17 cellular contexts compared by ENCODE assay signal in the genomic region with DNA sequence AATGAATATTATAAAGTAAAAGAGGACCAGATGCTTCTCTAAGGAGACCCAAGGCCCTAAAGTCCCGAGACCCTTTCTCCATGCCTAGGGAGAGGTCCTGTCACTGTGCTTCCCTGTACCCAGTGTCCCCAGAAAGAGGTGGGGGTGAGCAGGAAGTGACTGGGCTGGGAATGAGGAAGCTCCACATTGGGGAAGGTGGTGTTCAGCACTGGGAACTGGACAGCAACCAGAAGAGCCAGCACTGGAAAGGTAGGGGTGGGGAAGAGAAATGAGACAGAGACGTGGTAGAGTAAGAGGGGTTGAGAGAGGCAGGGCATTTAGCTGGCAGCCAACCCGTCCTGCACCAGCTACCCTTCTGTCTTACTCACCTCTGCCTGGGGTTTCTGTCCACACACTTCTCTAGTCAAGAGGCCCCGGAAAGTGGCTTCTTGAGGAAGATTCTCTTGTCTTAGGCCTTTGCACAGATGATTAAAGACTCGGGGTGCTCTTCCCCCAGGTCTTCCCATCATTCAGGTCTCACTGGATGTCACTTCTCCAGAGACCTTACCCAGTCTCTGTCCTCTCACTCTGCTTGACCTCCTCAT. TPM values are rescaled to one million over a fixed set of nuclear protein-coding genes. Genes with fewer than 3 reads are reported as not detected.
A peak's percentile ranks its signal among the peaks of the same experiment; 100 is the strongest.
DNase-seq lines count a peak whose midpoint lies in the region; TF ChIP-seq lines count a peak whose summit lies in the region.
"Had no signal": no experiment of that assay in that cellular context is flagged by ENCODE, and none has a peak within 500 bp of the region (broad histone marks: within the 10 kb centered on the region; RNA-seq: fewer than 3 reads in every experiment).

No MANE protein-coding gene starts in this region.

- H3K27me3 Mint-ChIP-seq in endodermal cell (ENCODE audit: insufficient read depth), result no peaks in the 10 kb centered on the region

- no peak overlapping the region for H3K9ac ChIP-seq in endodermal cell (ENCODE audit: extremely low read depth, low read length, poor library complexity, severe bottlenecking)

- H3K27ac ChIP-seq in endodermal cell (ENCODE audit: low read depth, low read length), result no peak overlapping the region
- H3K27ac ChIP-seq in stomach, result no peak overlapping the region
- H3K27ac ChIP-seq in ovary, result no peak overlapping the region
- H3K27ac ChIP-seq: neutrophil, spleen, tibial artery, VCaP had no signal

- H3K36me3 Mint-ChIP-seq in endodermal cell (ENCODE audit: low read depth), result peaks cover 35% of the 10 kb centered on the region

- TF ChIP-seq POLR2A in stomach (IDR thresholded peaks at IDR 0.05) (no peak), ovary (IDR thresholded peaks at IDR 0.05) (no peak)

- H3K4me3 ChIP-seq in endodermal cell (ENCODE audit: low read length) (no peak overlapping the region), stomach (no peak overlapping the region), ovary (no peak overlapping the region)
- H3K4me3 ChIP-seq: spleen, tibial artery had no signal

- WGBS in endodermal cell (ENCODE audit: insufficient coverage in 1 of 2, insufficient read length in 1 of 2), 2 experiments, result 87 to 92% methylated on average over 4 to 5 of the region's 5 CpGs
- 71 to 83% (median 74%) methylated on average over 5 of the region's 5 CpGs for WGBS in stomach, 5 donors
- 66 to 77% (median 69%) methylated on average over 5 of the region's 5 CpGs for WGBS in ovary, 3 donors

- H3K27me3 ChIP-seq in endodermal cell (ENCODE audit: control insufficient read depth, insufficient read depth, low read length, poor library complexity, severe bottlenecking) (no peaks in the 10 kb centered on the region), stomach (no peaks in the 10 kb centered on the region), ovary (no peaks in the 10 kb centered on the region)
- H3K27me3 ChIP-seq: spleen, tibial artery had no signal

- no peak overlapping the region for H3K4me3 Mint-ChIP-seq in endodermal cell

- TF ChIP-seq EP300 in stomach (IDR thresholded peaks at IDR 0.05) (no peak), ovary (IDR thresholded peaks at IDR 0.05) (no peak)

- intact Hi-C loops in stomach (cut with DNase I; ENCODE audit: low total_unique reads), result no loop called here
- intact Hi-C loops in ovary (cut with DNase I), result no loop called here

- no peak overlapping the region for H3K27ac Mint-ChIP-seq in endodermal cell

- H3K9me3 Mint-ChIP-seq in endodermal cell, result no peaks in the 10 kb centered on the region

- peaks cover 41% of the 10 kb centered on the region for H3K36me3 ChIP-seq in endodermal cell (ENCODE audit: control insufficient read depth, insufficient read depth, low read length)
- H3K36me3 ChIP-seq in stomach, result peaks cover 13 to 40% (median 29%) of the 10 kb centered on the region in 4 donors
- H3K36me3 ChIP-seq in ovary, result no peaks in the 10 kb centered on the region
- H3K36me3 ChIP-seq: neutrophil had no signal

- peak; percentile 48 for DNase-seq in SIG-M5 treated with dmso at 0.1 percent for 504 hours (lab: John Stamatoyannopoulos, UW; ENCODE audit: unreplicated experiment)
- DNase-seq in SIG-M5 (lab: John Stamatoyannopoulos, UW), result no peak
- peak; percentile 46 to 47 for DNase-seq in Kasumi-1 (lab: John Stamatoyannopoulos, UW)
- peak; percentile 80 for DNase-seq in endodermal cell
- DNase-seq in stomach, result peak; percentile 23
- no peak for DNase-seq in ovary
- DNase-seq in HuH-7.5 (ENCODE audit: low spot score), result no peak
- no peak for DNase-seq in islet precursor cell
- DNase-seq: activated T-cell treated with anti-CD3 and anti-CD28 coated beads, Interleukin-2, amount 50 U/mL, for 1 hour; anterior cingulate cortex; foreskin melanocyte; left cardiac atrium; Right ventricle myocardium superior; spleen; tibial artery had no signal

- H3K4me1 ChIP-seq in endodermal cell (ENCODE audit: control insufficient read depth, insufficient read depth, low read length), result no peaks in the 10 kb centered on the region
- H3K4me1 ChIP-seq in stomach, result no peaks in the 10 kb centered on the region
- no peaks in the 10 kb centered on the region for H3K4me1 ChIP-seq in ovary (ENCODE audit: insufficient read depth)
- H3K4me1 ChIP-seq: spleen, tibial artery had no signal

- TF ChIP-seq CTCF in endodermal cell (conservative IDR thresholded peaks at IDR 0.05) (no peak), stomach (IDR thresholded peaks at IDR 0.05) (no peak), ovary (IDR thresholded peaks at IDR 0.05) (no peak)

- no peaks in the 10 kb centered on the region for H3K9me3 ChIP-seq in endodermal cell (ENCODE audit: control insufficient read depth, low read length)
- H3K9me3 ChIP-seq in stomach, result no peaks in the 10 kb centered on the region
- no peaks in the 10 kb centered on the region for H3K9me3 ChIP-seq in ovary
- H3K9me3 ChIP-seq: neutrophil, spleen, tibial artery had no signal

- H3K4me1 Mint-ChIP-seq in endodermal cell, result no peaks in the 10 kb centered on the region

RNA-seq across cellular contexts. Expression of a gene that starts 12.2 kb away (rescaled TPM):
- total RNA-seq in endodermal cell (10 to 100 TPM; 38.6 to 89.3 TPM), stomach (10 to 100 TPM in 4 of 5 donors, 1 to 10 TPM in 1; 3.2 to 13.5 (median 11.7) TPM), ovary (10 to 100 TPM in 6 of 7 donors, 1 to 10 TPM in 1; 9.1 to 32.7 (median 19.3) TPM)
- polyA plus RNA-seq in endodermal cell (2013, experiment 1 of 2), result 21.2 TPM
- 22.4 TPM for polyA plus RNA-seq in endodermal cell (2013, experiment 2 of 2)
- polyA plus RNA-seq in stomach (10 to 100 TPM; 15.0 to 21.0 (median 18.4) TPM), ovary (10 to 100 TPM in 1 of 2 donors, 1 to 10 TPM in 1; 4.9 to 16.2 TPM)

RNA-seq across cellular contexts. Expression of a gene that starts 12.7 kb away (rescaled TPM):
- total RNA-seq in endodermal cell (1 to 10 TPM; 4.5 to 5.7 TPM), stomach (10 to 100 TPM; 14.3 to 39.7 (median 25.0) TPM), ovary (10 to 100 TPM in 6 of 7 donors, 1 to 10 TPM in 1; 8.2 to 19.4 (median 11.6) TPM)
- polyA plus RNA-seq in endodermal cell (2013, experiment 1 of 2), result 3.3 TPM
- polyA plus RNA-seq in endodermal cell (2013, experiment 2 of 2), result 3.3 TPM
- polyA plus RNA-seq in stomach (10 to 100 TPM; 10.6 to 14.0 (median 10.7) TPM), ovary (10 to 100 TPM in 1 of 2 donors, 1 to 10 TPM in 1; 9.8 to 10.2 TPM)

RNA-seq across cellular contexts. Expression of a gene that starts 25.7 kb away (rescaled TPM):
- under 1 TPM; 0.40 to 0.44 TPM for total RNA-seq in endodermal cell
- polyA plus RNA-seq in endodermal cell (2013, experiment 1 of 2), result 0.11 TPM
- not detected for polyA plus RNA-seq in endodermal cell (2013, experiment 2 of 2)
- total RNA-seq in stomach, result not detected
- polyA plus RNA-seq in stomach, result under 1 TPM in 1 of 3 donors, not detected in 2; 0.25 TPM
- total RNA-seq in ovary, result under 1 TPM; 0.23 to 0.83 (median 0.36) TPM
- polyA plus RNA-seq in ovary, result under 1 TPM; 0.15 to 0.22 TPM
- total RNA-seq: Right ventricle myocardium superior had no signal

RNA-seq across cellular contexts. Expression of a gene that starts 26.4 kb away (rescaled TPM):
- under 1 TPM in 1 of 2 donors, not detected in 1; 0.53 TPM for total RNA-seq in endodermal cell
- not detected for polyA plus RNA-seq in endodermal cell (2013, experiment 1 of 2)
- not detected for polyA plus RNA-seq in endodermal cell (2013, experiment 2 of 2)
- not detected for total RNA-seq in stomach
- not detected for polyA plus RNA-seq in stomach
- under 1 TPM in 1 of 7 donors, not detected in 6; 0.62 TPM for total RNA-seq in ovary
- not detected for polyA plus RNA-seq in ovary
- total RNA-seq: left cardiac atrium, Right ventricle myocardium superior, spleen had no signal
- polyA plus RNA-seq: spleen had no signal

RNA-seq across cellular contexts. Expression of a gene that starts 37.7 kb away (rescaled TPM):
- 10 to 100 TPM; 54.1 to 68.1 TPM for total RNA-seq in endodermal cell
- 184 TPM for polyA plus RNA-seq in endodermal cell (2013, experiment 1 of 2)
- polyA plus RNA-seq in endodermal cell (2013, experiment 2 of 2), result 158 TPM
- total RNA-seq in stomach, result 100 to 1,000 TPM in 1 of 5 donors, 10 to 100 TPM in 4; 12.5 to 122 (median 25.1) TPM
- polyA plus RNA-seq in stomach, result 10 to 100 TPM; 26.5 to 54.9 (median 33.5) TPM
- 10 to 100 TPM; 36.9 to 83.3 (median 49.0) TPM for total RNA-seq in ovary
- 10 to 100 TPM in 1 of 2 donors, 1 to 10 TPM in 1; 4.5 to 28.7 TPM for polyA plus RNA-seq in ovary

Comparison
In these comparisons a context has a peak if more than half of its experiments do, and no peak if none do; other contexts are left out.
1. DNase-seq: peak in SIG-M5 treated with dmso at 0.1 percent for 504 hours (single experiment), Kasumi-1 (2 of 2), endodermal cell (single experiment) and stomach (single experiment); none in SIG-M5 (single experiment), ovary (0 of 5), HuH-7.5 (single experiment) and islet precursor cell (single experiment).